15 cellular contexts compared by ENCODE assay signal in genomic region chr11:30008946-30009525, GRCh38. TPM values are rescaled to one million over a fixed set of nuclear protein-coding genes. Genes with fewer than 3 reads are reported as not detected.
A peak's percentile ranks its signal among the peaks of the same experiment; 100 is the strongest.
DNase-seq lines count a peak whose midpoint lies in the region; ATAC-seq and TF ChIP-seq lines count a peak whose summit lies in the region.
"Had no signal": no experiment of that assay in that cellular context is flagged by ENCODE, and none has a peak within 500 bp of the region (broad histone marks: within the 10 kb centered on the region; RNA-seq: fewer than 3 reads in every experiment).

No MANE protein-coding gene starts in this region.

- H3K4me3 Mint-ChIP-seq in nephron progenitor cell, result no peak overlapping the region
- H3K4me3 Mint-ChIP-seq: CD4-positive, alpha-beta memory T cell; H9 had no signal

- no peak overlapping the region for H3K27ac Mint-ChIP-seq in nephron progenitor cell
- H3K27ac Mint-ChIP-seq: CD4-positive, alpha-beta memory T cell; H9 had no signal

- no peaks in the 10 kb centered on the region for H3K36me3 ChIP-seq in left ventricle myocardium inferior
- H3K36me3 ChIP-seq: BE2C had no signal

- H3K4me1 ChIP-seq in left ventricle myocardium inferior, result peaks cover 9% of the 10 kb centered on the region
- H3K4me1 ChIP-seq: BE2C had no signal

- peak overlapping the region; percentile 43 for H3K27ac ChIP-seq in left ventricle myocardium inferior (replicated peaks)
- H3K27ac ChIP-seq: C4-2B had no signal

- DNase-seq in left ventricle myocardium inferior (no peak), Right ventricle myocardium inferior (ENCODE audit: missing footprints) (no peak), choroid plexus epithelial cell (ENCODE audit: low read depth) (peak; percentile 23), omental fat pad (ENCODE audit: low spot score) (no peak), nephron progenitor cell (no peak)
- DNase-seq: BE2C; CD4-positive, alpha-beta memory T cell; DMS153; DMS79 treated with DMSO at 0.1 percent for 48 hours; EL; GOT3; H9 had no signal

- ATAC-seq in Right ventricle myocardium inferior (no peak), omental fat pad (ENCODE audit: low FRiP score) (peak; percentile 78), HG03442 (IDR thresholded peaks at IDR 0.05; ENCODE audit: unreplicated experiment) (no peak), HG03159 (IDR thresholded peaks at IDR 0.05; ENCODE audit: unreplicated experiment) (no peak)

- H3K9me3 Mint-ChIP-seq in nephron progenitor cell, result no peaks in the 10 kb centered on the region
- H3K9me3 Mint-ChIP-seq: H9 had no signal

- intact Hi-C loops in left ventricle myocardium inferior (cut with micrococcal nuclease), result no loop called here
- intact Hi-C loops in Right ventricle myocardium inferior (cut with DNase I), result loop anchor here (10.0 kb wide), 1 partner anchor 234 kb away; no protein-coding TSS in a partner anchor

- H3K27me3 ChIP-seq in left ventricle myocardium inferior (ENCODE audit: low read depth), result peaks cover 9% of the 10 kb centered on the region
- H3K27me3 ChIP-seq: BE2C had no signal

- H3K36me3 Mint-ChIP-seq in nephron progenitor cell (ENCODE audit: low read depth), result no peaks in the 10 kb centered on the region
- H3K36me3 Mint-ChIP-seq: CD4-positive, alpha-beta memory T cell had no signal

- no peaks in the 10 kb centered on the region for H3K9me3 ChIP-seq in left ventricle myocardium inferior (replicated peaks)
- H3K9me3 ChIP-seq: BE2C had no signal

- H3K27me3 Mint-ChIP-seq in nephron progenitor cell (ENCODE audit: low read depth, poor library complexity), result peaks cover 9% of the 10 kb centered on the region
- H3K27me3 Mint-ChIP-seq: CD4-positive, alpha-beta memory T cell had no signal

- no peaks in the 10 kb centered on the region for H3K4me1 Mint-ChIP-seq in nephron progenitor cell
- H3K4me1 Mint-ChIP-seq: CD4-positive, alpha-beta memory T cell had no signal

- H3K4me3 ChIP-seq in left ventricle myocardium inferior (peak overlapping the region; percentile 8), choroid plexus epithelial cell (ENCODE audit: low read depth, low read length) (no peak overlapping the region)

- TF ChIP-seq CTCF in left ventricle myocardium inferior (IDR thresholded peaks at IDR 0.05; ENCODE audit: borderline replicate concordance), result no peak
- TF ChIP-seq CTCF in choroid plexus epithelial cell (conservative IDR thresholded peaks at IDR 0.05; ENCODE audit: low read depth, low read length), result no peak
- TF ChIP-seq CTCF in omental fat pad (IDR thresholded peaks at IDR 0.05), result no peak
- no peak for TF ChIP-seq CTCF in nephron progenitor cell (IDR thresholded peaks at IDR 0.05)

RNA-seq across cellular contexts. Expression of gene KCNA4, which starts 7.8 kb away (rescaled TPM):
- 5.3 TPM for total RNA-seq in left ventricle myocardium inferior
- 1.9 TPM for total RNA-seq in Right ventricle myocardium inferior
- 10 to 100 TPM in 1 of 4 donors, 1 to 10 TPM in 2, not detected in 1; 3.0 to 15.9 (median 5.2) TPM for total RNA-seq in omental fat pad
- total RNA-seq: CD4-positive, alpha-beta memory T cell; H9 had no signal
